Comparison of ENCODE assay signal across 21 cellular contexts in genomic region chr17:49886036-49886435, GRCh38. TPM values are rescaled to one million over a fixed set of nuclear protein-coding genes. Genes with fewer than 3 reads are reported as not detected.
DNase-seq lines count a peak whose midpoint lies in the region; ATAC-seq and TF ChIP-seq lines count a peak whose summit lies in the region.
"Had no signal": no experiment of that assay in that cellular context is flagged by ENCODE, and none has a peak within 500 bp of the region (broad histone marks: within the 10 kb centered on the region; RNA-seq: fewer than 3 reads in every experiment).

No MANE protein-coding gene starts in this region.

- H2AFZ ChIP-seq in hepatocyte (no peak overlapping the region), trophoblast cell (ENCODE audit: insufficient read depth, low read length, poor library complexity) (no peak overlapping the region)
- H2AFZ ChIP-seq: GM23248 had no signal

- intact Hi-C loops in Caco-2 (cut with micrococcal nuclease; ENCODE audit: unreplicated experiment) (no loop called here), prostate gland (cut with DNase I) (no loop called here)

- POLR2A ChIA-PET in Caco-2 (lab: Charles Lee): no interaction called here

- H3K36me3 ChIP-seq in Caco-2 (ENCODE audit: control insufficient read depth, insufficient read depth, low read length) (no peaks in the 10 kb centered on the region), hepatocyte (replicated peaks; ENCODE audit: insufficient read depth, low read depth) (no peaks in the 10 kb centered on the region), trophoblast cell (ENCODE audit: control insufficient read depth in 1 of 2, insufficient read depth in 2 of 2, low read length in 2 of 2) (no peaks in the 10 kb centered on the region), prostate gland (no peaks in the 10 kb centered on the region)
- H3K36me3 ChIP-seq: BE2C had no signal

- H3K27ac ChIP-seq in C4-2B (peak overlapping the region; percentile 18), hepatocyte (peak overlapping the region; percentile 63), trophoblast cell (ENCODE audit: low read depth, low read length) (peak overlapping the region; percentile 91), prostate gland (no peak overlapping the region)
- H3K27ac ChIP-seq: GM23248, HL-60 had no signal

- peaks cover 71% of the 10 kb centered on the region for H3K4me1 Mint-ChIP-seq in Caco-2 (ENCODE audit: low read depth, unreplicated experiment)
- no peaks in the 10 kb centered on the region for H3K4me1 Mint-ChIP-seq in activated T-cell treated with anti-CD3 and anti-CD28 coated beads, Interleukin-2, amount 50 U/mL, for 4 hours (ENCODE audit: low read depth)

- H2AK5ac ChIP-seq in trophoblast cell (ENCODE audit: low read length): peak overlapping the region; percentile 96

- TF ChIP-seq POLR2A in prostate gland (IDR thresholded peaks at IDR 0.05): no peak

- peak overlapping the region; percentile 94 for H2BK12ac ChIP-seq in trophoblast cell (ENCODE audit: low read length)

- H3K18ac ChIP-seq in trophoblast cell (ENCODE audit: low read length): peak overlapping the region; percentile 12

- H2BK5ac ChIP-seq in trophoblast cell (ENCODE audit: low read depth, low read length, poor library complexity): peak overlapping the region; percentile 92

- peaks cover 93% of the 10 kb centered on the region for H3K4me1 ChIP-seq in Caco-2
- H3K4me1 ChIP-seq in hepatocyte (ENCODE audit: insufficient read depth): peaks cover 29% of the 10 kb centered on the region
- H3K4me1 ChIP-seq in trophoblast cell (ENCODE audit: control insufficient read depth in 1 of 2, insufficient read depth in 2 of 2, low read length in 2 of 2): peaks cover 63 to 69% of the 10 kb centered on the region in 2 experiments
- no peaks in the 10 kb centered on the region for H3K4me1 ChIP-seq in prostate gland (replicated peaks)
- H3K4me1 ChIP-seq: BE2C had no signal

- H3K9me3 ChIP-seq in Caco-2: no peaks in the 10 kb centered on the region
- no peaks in the 10 kb centered on the region for H3K9me3 ChIP-seq in hepatocyte (ENCODE audit: low read depth)
- H3K9me3 ChIP-seq in trophoblast cell (ENCODE audit: insufficient read depth, low read depth, low read length): no peaks in the 10 kb centered on the region
- H3K9me3 ChIP-seq in prostate gland: no peaks in the 10 kb centered on the region
- H3K9me3 ChIP-seq: BE2C had no signal

- no peak overlapping the region for H4K12ac ChIP-seq in trophoblast cell (ENCODE audit: low read depth, low read length)

- peak overlapping the region; percentile 96 for H3K27ac Mint-ChIP-seq in Caco-2 (ENCODE audit: unreplicated experiment)
- H3K27ac Mint-ChIP-seq: CD4-positive, alpha-beta T cell had no signal

- peak overlapping the region; percentile 93 for H2BK120ac ChIP-seq in trophoblast cell (ENCODE audit: insufficient read depth, low read length, poor library complexity)

- TF ChIP-seq CTCF in C4-2B (conservative IDR thresholded peaks at IDR 0.05) (no peak), Caco-2 (IDR thresholded peaks at IDR 0.05; ENCODE audit: insufficient read depth in 1 of 2, low read depth in 1 of 2, low read length in 1 of 2, severe bottlenecking in 1 of 2, unreplicated experiment in 1 of 2) (no peak), hepatocyte (IDR thresholded peaks at IDR 0.05; ENCODE audit: poor library complexity) (no peak), prostate gland (IDR thresholded peaks at IDR 0.05) (no peak)

- H3K4me3 Mint-ChIP-seq in Caco-2 (ENCODE audit: unreplicated experiment): no peak overlapping the region
- no peak overlapping the region for H3K4me3 Mint-ChIP-seq in activated T-cell treated with anti-CD3 and anti-CD28 coated beads, Interleukin-2, amount 50 U/mL, for 4 hours
- H3K4me3 Mint-ChIP-seq: CD4-positive, alpha-beta T cell had no signal

- no peaks in the 10 kb centered on the region for H3K9me3 Mint-ChIP-seq in Caco-2 (ENCODE audit: unreplicated experiment)
- no peaks in the 10 kb centered on the region for H3K9me3 Mint-ChIP-seq in activated T-cell treated with anti-CD3 and anti-CD28 coated beads, Interleukin-2, amount 50 U/mL, for 4 hours
- H3K9me3 Mint-ChIP-seq: CD4-positive, alpha-beta T cell had no signal

- no peaks in the 10 kb centered on the region for H4K20me1 ChIP-seq in hepatocyte (ENCODE audit: insufficient read depth, poor library complexity, severe bottlenecking)

- H3K27me3 ChIP-seq in Caco-2 (replicated peaks; ENCODE audit: control insufficient read depth, insufficient read depth, low read length) (no peaks in the 10 kb centered on the region), hepatocyte (peaks cover 11% of the 10 kb centered on the region), trophoblast cell (ENCODE audit: insufficient read depth, low read length) (no peaks in the 10 kb centered on the region), prostate gland (replicated peaks; ENCODE audit: insufficient read depth) (no peaks in the 10 kb centered on the region)

- peak overlapping the region; percentile 11 for H3K4ac ChIP-seq in trophoblast cell (ENCODE audit: low read depth, low read length)

- DNase-seq in Caco-2 (no peak), hepatocyte (ENCODE audit: low spot score) (no peak), trophoblast cell (peak; percentile 68 to 78), prostate gland (ENCODE audit: low spot score) (no peak), NCI-H1105 (lab: John Stamatoyannopoulos, UW) (no peak)
- no peak for DNase-seq in activated CD4-positive, alpha-beta T cell treated with anti-CD3 and anti-CD28 coated beads for 1 hour
- no peak for DNase-seq in activated T-cell treated with anti-CD3 and anti-CD28 coated beads, Interleukin-2, amount 50 U/mL, for 4 hours
- DNase-seq: ACHN; BE2C; C1 segment of cervical spinal cord; CD4-positive, alpha-beta T cell; DMS153; DMS79; GDM1; GM23248; HCEC 1CT; IMR-90 had no signal

- H3K79me1 ChIP-seq in trophoblast cell (ENCODE audit: low read length): peaks cover 71% of the 10 kb centered on the region

- H3K9me2 ChIP-seq in hepatocyte (replicated peaks; ENCODE audit: insufficient read depth): no peaks in the 10 kb centered on the region

- H3K4me3 ChIP-seq in Caco-2 (ENCODE audit: low read depth, low read length): no peak overlapping the region
- H3K4me3 ChIP-seq in hepatocyte: no peak overlapping the region
- no peak overlapping the region for H3K4me3 ChIP-seq in trophoblast cell (ENCODE audit: low read depth, low read length)
- no peak overlapping the region for H3K4me3 ChIP-seq in prostate gland
- H3K4me3 ChIP-seq: GM23248 had no signal

- no peaks in the 10 kb centered on the region for H3K27me3 Mint-ChIP-seq in Caco-2 (ENCODE audit: insufficient read depth, unreplicated experiment)
- peaks cover 38% of the 10 kb centered on the region for H3K27me3 Mint-ChIP-seq in activated T-cell treated with anti-CD3 and anti-CD28 coated beads, Interleukin-2, amount 50 U/mL, for 4 hours (ENCODE audit: low read depth)

- H3K79me2 ChIP-seq in hepatocyte: no peaks in the 10 kb centered on the region
- H3K79me2 ChIP-seq in trophoblast cell (ENCODE audit: control insufficient read depth, insufficient read depth, low read length, poor library complexity): peaks cover 14% of the 10 kb centered on the region

- H3K14ac ChIP-seq in trophoblast cell (ENCODE audit: low read length): peak overlapping the region; percentile 74

- H3K4me2 ChIP-seq in hepatocyte (no peak overlapping the region), trophoblast cell (ENCODE audit: low read length) (no peak overlapping the region)

- H4K91ac ChIP-seq in trophoblast cell (ENCODE audit: low read depth, low read length): peak overlapping the region; percentile 95

- CTCF ChIA-PET in Caco-2 (lab: Charles Lee): interaction anchor here (0.8 to 2.2 kb wide), 3 partner anchors 10 to 284 kb away, joined by 3 to 6 read pairs (median 4); no protein-coding TSS in a partner anchor

- H3K36me3 Mint-ChIP-seq in Caco-2 (ENCODE audit: insufficient read depth, unreplicated experiment): peaks cover 13% of the 10 kb centered on the region
- H3K36me3 Mint-ChIP-seq in activated T-cell treated with anti-CD3 and anti-CD28 coated beads, Interleukin-2, amount 50 U/mL, for 4 hours (ENCODE audit: insufficient read depth): no peaks in the 10 kb centered on the region

- 72% methylated on average over 5 of the region's 5 CpGs for WGBS in hepatocyte (ENCODE audit: low lambda C conversion rate, missing lambda C conversion rate)
- no CpG with 5 or more reads among the region's 5 CpGs for WGBS in trophoblast cell (ENCODE audit: extremely low coverage, insufficient coverage, insufficient read length)
- 72% methylated on average over 5 of the region's 5 CpGs for WGBS in prostate gland

- no TSS peak for BruUV-seq in Caco-2 (replicated peaks; lab: Mats Ljungman, UMichigan)

- no peak for ATAC-seq in activated T-cell treated with anti-CD3 and anti-CD28 coated beads, Interleukin-2, amount 50 U/mL, for 4 hours

- no peak overlapping the region for H3K23ac ChIP-seq in trophoblast cell (ENCODE audit: low read length)

- no peak overlapping the region for H3K9ac ChIP-seq in trophoblast cell (ENCODE audit: low read length)
- H3K9ac ChIP-seq: GM23248 had no signal

- peak overlapping the region; percentile 57 for H4K8ac ChIP-seq in trophoblast cell (ENCODE audit: low read depth, low read length)

RNA-seq across cellular contexts. Expression of gene TAC4, which starts 38.2 kb away (rescaled TPM):
- total RNA-seq in Caco-2 (2022) (10.8 and 17.1 TPM in 2 replicates), hepatocyte (not detected in 2 replicates), prostate gland (not detected)
- not detected in 2 replicates for polyA plus RNA-seq in hepatocyte
- polyA plus RNA-seq in trophoblast cell (2013): 0.34 and 0.93 TPM in 2 replicates
- total RNA-seq in activated T-cell treated with anti-CD3 and anti-CD28 coated beads, Interleukin-2, amount 50 U/mL, for 4 hours: not detected
- total RNA-seq: CD4-positive, alpha-beta T cell; Daoy; GM23248; HT1080; IMR-90 had no signal
- polyA plus RNA-seq: GM23248, IMR-90 had no signal

Comparison
In these comparisons a context has a peak if more than half of its experiments do, and no peak if none do; other contexts are left out.
1. H3K27ac ChIP-seq: peak in C4-2B (single experiment), hepatocyte (single experiment) and trophoblast cell (single experiment); none in prostate gland (0 of 2).
2. DNase-seq: peak in trophoblast cell (2 of 2); none in Caco-2 (0 of 2), hepatocyte (single experiment), prostate gland (single experiment), activated CD4-positive, alpha-beta T cell treated with anti-CD3 and anti-CD28 coated beads for 1 hour (single experiment), activated T-cell treated with anti-CD3 and anti-CD28 coated beads, Interleukin-2, amount 50 U/mL, for 4 hours (single experiment) and NCI-H1105 (single experiment).
3. RNA of gene TAC4, which starts 38.2 kb away (total RNA-seq): 10.8 to 17.1 TPM in Caco-2; not detected in hepatocyte, not detected in prostate gland and not detected in activated T-cell treated with anti-CD3 and anti-CD28 coated beads, Interleukin-2, amount 50 U/mL, for 4 hours; every median in the first group is over 10 times any median in the second.